Comparison of ENCODE assay signal across 8 cellular contexts in the genomic region with DNA sequence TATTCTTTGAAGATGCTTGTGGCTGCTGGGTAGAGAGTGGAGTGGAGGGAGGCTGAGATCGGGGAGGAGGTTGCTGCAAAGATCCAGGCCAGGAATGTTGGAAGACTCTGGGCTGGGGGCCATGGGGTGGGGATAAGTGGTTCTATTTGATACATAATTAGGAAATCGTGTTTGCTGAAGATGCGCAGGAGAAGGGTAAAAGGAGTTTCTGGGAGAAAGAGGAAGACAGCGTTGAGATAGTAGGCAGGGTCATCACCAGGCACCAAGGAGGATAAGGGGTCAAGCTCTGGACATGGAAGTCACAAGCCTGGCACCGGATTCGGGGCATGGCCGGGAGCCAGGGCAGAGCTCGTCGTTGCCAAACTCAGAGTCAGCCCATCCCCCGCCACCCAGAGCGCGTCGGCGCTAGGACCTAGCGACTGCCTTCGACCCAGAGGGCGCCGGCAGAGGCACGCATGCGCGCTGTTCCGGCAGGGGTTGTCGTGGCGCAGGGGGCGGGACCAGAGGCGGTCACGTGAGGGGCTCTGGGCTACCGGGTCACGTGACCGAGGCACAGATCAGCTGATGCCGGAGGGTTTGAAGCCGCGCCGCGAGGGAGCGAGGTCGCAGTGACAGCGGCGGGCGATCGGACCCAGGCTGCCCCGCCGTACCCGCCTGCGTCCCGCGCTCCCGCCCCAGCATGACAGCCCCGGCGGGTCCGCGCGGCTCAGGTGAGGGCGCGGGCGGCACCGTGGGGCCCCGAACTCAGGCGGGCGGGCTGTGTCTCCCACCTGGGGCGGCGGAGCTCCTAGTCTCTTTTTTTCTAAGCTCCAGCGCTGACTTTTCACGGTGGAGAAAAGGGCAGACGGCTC. TPM values are rescaled to one million over a fixed set of nuclear protein-coding genes. Genes with fewer than 3 reads are reported as not detected.
A peak's percentile ranks its signal among the peaks of the same experiment; 100 is the strongest.
DNase-seq lines count a peak whose midpoint lies in the region; ATAC-seq and TF ChIP-seq lines count a peak whose summit lies in the region.

A gene (plus strand): TSS at position 553 of the 851 bp plus-strand sequence. CDS start 127 bp downstream, at position 680.

- H3K27ac Mint-ChIP-seq in HFFc6 = peak within 1 kb of the TSS; percentile 78

- H2AFZ ChIP-seq in osteoblast (ENCODE audit: low read length) = peak within 1 kb of the TSS; percentile 94

- no peaks in the 10 kb centered on the region for H3K27me3 ChIP-seq in osteoblast (ENCODE audit: insufficient read depth, low read length)
- no peaks in the 10 kb centered on the region for H3K27me3 ChIP-seq in testis

- H3K36me3 ChIP-seq in osteoblast (ENCODE audit: insufficient read depth, low read length) (peaks cover 7% of the 10 kb centered on the region), testis (ENCODE audit: low read depth, missing control alignments) (no peaks in the 10 kb centered on the region)

- peak; percentile 89 for ATAC-seq in SK-N-SH treated with all-trans-retinoic acid at 6 μM for 48 hours

- TF ChIP-seq CTCF in HFFc6 (IDR thresholded peaks at IDR 0.05) (no peak), osteoblast (IDR thresholded peaks at IDR 0.05; ENCODE audit: extremely low read depth, low read depth, low read length) (no peak), testis (IDR thresholded peaks at IDR 0.05) (peak in 2 of 3 experiments; percentile 48 to 54)

- 1% methylated on average over 19 to 64 of the region's 65 CpGs for WGBS in testis, 2 donors

- H3K27ac ChIP-seq in osteoblast (ENCODE audit: low read depth, low read length) (peak within 1 kb of the TSS; percentile 36), testis (peak within 1 kb of the TSS; percentile 10 to 62)

- no peaks in the 10 kb centered on the region for H3K9me3 ChIP-seq in osteoblast (ENCODE audit: low read depth, low read length)
- no peaks in the 10 kb centered on the region for H3K9me3 ChIP-seq in testis

- H3K4me1 ChIP-seq in osteoblast (ENCODE audit: insufficient read depth, low read length) (peaks cover 12% of the 10 kb centered on the region), testis (peaks cover 13% of the 10 kb centered on the region)

- H3K27me3 Mint-ChIP-seq in HFFc6 (ENCODE audit: insufficient read depth) = peaks cover 3% of the 10 kb centered on the region; the same call in 1 of the 2 replicates

- no peaks in the 10 kb centered on the region for H3K9me3 Mint-ChIP-seq in HFFc6

- peaks cover 8% of the 10 kb centered on the region for H3K79me2 ChIP-seq in osteoblast (ENCODE audit: insufficient read depth, low read length)

- TF ChIP-seq POLR2A in testis (IDR thresholded peaks at IDR 0.05) = no peak

- H3K4me2 ChIP-seq in osteoblast (ENCODE audit: insufficient read depth, low read length) = peak within 1 kb of the TSS; percentile 100

- H3K4me3 Mint-ChIP-seq in HFFc6 = peak within 1 kb of the TSS; percentile 83

- peak within 1 kb of the TSS; percentile 81 for H3K4me3 ChIP-seq in osteoblast (ENCODE audit: insufficient read depth, low read length)
- peak within 1 kb of the TSS; percentile 62 to 78 for H3K4me3 ChIP-seq in testis

- no peaks in the 10 kb centered on the region for H4K20me1 ChIP-seq in osteoblast (ENCODE audit: insufficient read depth, low read length)

- intact Hi-C loops in testis (cut with DNase I; ENCODE audit: low total_unique reads) = no loop called here

- peak; percentile 100 for DNase-seq in GM03348 (ENCODE audit: low spot score)
- peak; percentile 95 for DNase-seq in HFFc6
- DNase-seq in NCI-H1048 (lab: John Stamatoyannopoulos, UW) = peak; percentile 90
- peak; percentile 100 for DNase-seq in activated naive CD4-positive, alpha-beta T cell treated with anti-CD3 and anti-CD28 coated beads, Interleukin-2, amount 50 U/mL, for 16 hours
- DNase-seq in globus pallidus (ENCODE audit: low spot score) = peak; percentile 96
- DNase-seq in osteoblast (ENCODE audit: insufficient read length, low spot score, missing footprints) = peak; percentile 100
- peak; percentile 99 for DNase-seq in testis

- H3K4me1 Mint-ChIP-seq in HFFc6 (ENCODE audit: low read depth) = peaks cover 19% of the 10 kb centered on the region

- peaks cover 5% of the 10 kb centered on the region; the same call in 1 of the 2 replicates for H3K36me3 Mint-ChIP-seq in HFFc6 (ENCODE audit: low read depth)

TF ChIP-seq in SK-N-SH treated with all-trans-retinoic acid at 6 μM for 48 hours, 23 proteins besides CTCF, POLR2A, EP300 and RAD21 (continues in another document):
- peak; percentile 77 for TF ChIP-seq ZFP3 (CRISPR knock-in tag; IDR thresholded peaks at IDR 0.05)
- no peak for TF ChIP-seq ISL1 (CRISPR knock-in tag; IDR thresholded peaks at IDR 0.05)
- TF ChIP-seq, protein P1, sequence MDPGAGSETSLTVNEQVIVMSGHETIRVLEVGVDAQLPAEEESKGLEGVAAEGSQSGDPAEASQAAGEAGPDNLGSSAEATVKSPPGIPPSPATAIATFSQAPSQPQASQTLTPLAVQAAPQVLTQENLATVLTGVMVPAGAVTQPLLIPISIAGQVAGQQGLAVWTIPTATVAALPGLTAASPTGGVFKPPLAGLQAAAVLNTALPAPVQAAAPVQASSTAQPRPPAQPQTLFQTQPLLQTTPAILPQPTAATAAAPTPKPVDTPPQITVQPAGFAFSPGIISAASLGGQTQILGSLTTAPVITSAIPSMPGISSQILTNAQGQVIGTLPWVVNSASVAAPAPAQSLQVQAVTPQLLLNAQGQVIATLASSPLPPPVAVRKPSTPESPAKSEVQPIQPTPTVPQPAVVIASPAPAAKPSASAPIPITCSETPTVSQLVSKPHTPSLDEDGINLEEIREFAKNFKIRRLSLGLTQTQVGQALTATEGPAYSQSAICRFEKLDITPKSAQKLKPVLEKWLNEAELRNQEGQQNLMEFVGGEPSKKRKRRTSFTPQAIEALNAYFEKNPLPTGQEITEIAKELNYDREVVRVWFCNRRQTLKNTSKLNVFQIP (CRISPR knock-in tag; IDR thresholded peaks at IDR 0.05; ENCODE audit: borderline replicate concordance, low read depth) = no peak
- 0 out of 2 replicates have a peak, but pooled peaks have one; percentile 41 for TF ChIP-seq ESRRG (CRISPR knock-in tag; IDR thresholded peaks at IDR 0.05)
- TF ChIP-seq ZNF70 (CRISPR knock-in tag; IDR thresholded peaks at IDR 0.05) = no peak
- 0 out of 2 replicates have a peak, but pooled peaks have one; percentile 48 for TF ChIP-seq ZNF565 (CRISPR knock-in tag; conservative IDR thresholded peaks at IDR 0.05; ENCODE audit: low read depth)
- TF ChIP-seq, protein P2, sequence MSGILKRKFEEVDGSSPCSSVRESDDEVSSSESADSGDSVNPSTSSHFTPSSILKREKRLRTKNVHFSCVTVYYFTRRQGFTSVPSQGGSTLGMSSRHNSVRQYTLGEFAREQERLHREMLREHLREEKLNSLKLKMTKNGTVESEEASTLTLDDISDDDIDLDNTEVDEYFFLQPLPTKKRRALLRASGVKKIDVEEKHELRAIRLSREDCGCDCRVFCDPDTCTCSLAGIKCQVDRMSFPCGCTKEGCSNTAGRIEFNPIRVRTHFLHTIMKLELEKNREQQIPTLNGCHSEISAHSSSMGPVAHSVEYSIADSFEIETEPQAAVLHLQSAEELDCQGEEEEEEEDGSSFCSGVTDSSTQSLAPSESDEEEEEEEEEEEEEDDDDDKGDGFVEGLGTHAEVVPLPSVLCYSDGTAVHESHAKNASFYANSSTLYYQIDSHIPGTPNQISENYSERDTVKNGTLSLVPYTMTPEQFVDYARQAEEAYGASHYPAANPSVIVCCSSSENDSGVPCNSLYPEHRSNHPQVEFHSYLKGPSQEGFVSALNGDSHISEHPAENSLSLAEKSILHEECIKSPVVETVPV (CRISPR knock-in tag; IDR thresholded peaks at IDR 0.05) = no peak
- peak; percentile 59; the same call in 1 of the 2 replicates for TF ChIP-seq SNAI2 (CRISPR knock-in tag; IDR thresholded peaks at IDR 0.05)
- no peak for TF ChIP-seq ARNTL (CRISPR knock-in tag; IDR thresholded peaks at IDR 0.05; ENCODE audit: borderline replicate concordance, low read depth)
- TF ChIP-seq CSDC2 (CRISPR knock-in tag; IDR thresholded peaks at IDR 0.05) = 0 out of 2 replicates have a peak, but pooled peaks have one; percentile 42
- no peak for TF ChIP-seq ZNF8 (CRISPR knock-in tag; IDR thresholded peaks at IDR 0.05)
- TF ChIP-seq, protein P3, sequence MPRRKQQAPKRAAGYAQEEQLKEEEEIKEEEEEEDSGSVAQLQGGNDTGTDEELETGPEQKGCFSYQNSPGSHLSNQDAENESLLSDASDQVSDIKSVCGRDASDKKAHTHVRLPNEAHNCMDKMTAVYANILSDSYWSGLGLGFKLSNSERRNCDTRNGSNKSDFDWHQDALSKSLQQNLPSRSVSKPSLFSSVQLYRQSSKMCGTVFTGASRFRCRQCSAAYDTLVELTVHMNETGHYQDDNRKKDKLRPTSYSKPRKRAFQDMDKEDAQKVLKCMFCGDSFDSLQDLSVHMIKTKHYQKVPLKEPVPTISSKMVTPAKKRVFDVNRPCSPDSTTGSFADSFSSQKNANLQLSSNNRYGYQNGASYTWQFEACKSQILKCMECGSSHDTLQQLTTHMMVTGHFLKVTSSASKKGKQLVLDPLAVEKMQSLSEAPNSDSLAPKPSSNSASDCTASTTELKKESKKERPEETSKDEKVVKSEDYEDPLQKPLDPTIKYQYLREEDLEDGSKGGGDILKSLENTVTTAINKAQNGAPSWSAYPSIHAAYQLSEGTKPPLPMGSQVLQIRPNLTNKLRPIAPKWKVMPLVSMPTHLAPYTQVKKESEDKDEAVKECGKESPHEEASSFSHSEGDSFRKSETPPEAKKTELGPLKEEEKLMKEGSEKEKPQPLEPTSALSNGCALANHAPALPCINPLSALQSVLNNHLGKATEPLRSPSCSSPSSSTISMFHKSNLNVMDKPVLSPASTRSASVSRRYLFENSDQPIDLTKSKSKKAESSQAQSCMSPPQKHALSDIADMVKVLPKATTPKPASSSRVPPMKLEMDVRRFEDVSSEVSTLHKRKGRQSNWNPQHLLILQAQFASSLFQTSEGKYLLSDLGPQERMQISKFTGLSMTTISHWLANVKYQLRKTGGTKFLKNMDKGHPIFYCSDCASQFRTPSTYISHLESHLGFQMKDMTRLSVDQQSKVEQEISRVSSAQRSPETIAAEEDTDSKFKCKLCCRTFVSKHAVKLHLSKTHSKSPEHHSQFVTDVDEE (CRISPR knock-in tag; IDR thresholded peaks at IDR 0.05) = peak; percentile 53; the same call in 1 of the 2 replicates
- peak; percentile 79; the same call in 1 of the 2 replicates for TF ChIP-seq GLIS3 (CRISPR knock-in tag; IDR thresholded peaks at IDR 0.05)
- 0 out of 2 replicates have a peak, but pooled peaks have one; percentile 52 for TF ChIP-seq PPARA (CRISPR knock-in tag; IDR thresholded peaks at IDR 0.05; ENCODE audit: borderline replicate concordance)

RNA-seq across cellular contexts. Expression of the gene that starts here (rescaled TPM):
- total RNA-seq in HFFc6 (2021; fragmentation: NEBNext Ultra II Directional; extraction: Animal tissue kit (Norgen Biotek cat#: 25700)) = 10 to 100 TPM; 18.2 to 28.7 (median 21.3) TPM
- 16.6 and 21.2 TPM in 2 replicates for total RNA-seq in osteoblast
- total RNA-seq in testis = 10 to 100 TPM; 17.7 to 26.9 TPM
- polyA plus RNA-seq in testis (ENCODE audit: insufficient read depth, low read depth, low replicate concordance) = 15.2 TPM

Comparison
In these comparisons a context has a peak if more than half of its experiments do, and no peak if none do; other contexts are left out.
1. Peak in every context shown above with its lines: DNase-seq, ATAC-seq, H3K4me3 ChIP-seq and H3K27ac ChIP-seq.
2. CTCF ChIP-seq: peak in testis (2 of 3); none in HFFc6 (single experiment) and osteoblast (single experiment).